7 cellular contexts compared by ENCODE assay signal in the genomic region with DNA sequence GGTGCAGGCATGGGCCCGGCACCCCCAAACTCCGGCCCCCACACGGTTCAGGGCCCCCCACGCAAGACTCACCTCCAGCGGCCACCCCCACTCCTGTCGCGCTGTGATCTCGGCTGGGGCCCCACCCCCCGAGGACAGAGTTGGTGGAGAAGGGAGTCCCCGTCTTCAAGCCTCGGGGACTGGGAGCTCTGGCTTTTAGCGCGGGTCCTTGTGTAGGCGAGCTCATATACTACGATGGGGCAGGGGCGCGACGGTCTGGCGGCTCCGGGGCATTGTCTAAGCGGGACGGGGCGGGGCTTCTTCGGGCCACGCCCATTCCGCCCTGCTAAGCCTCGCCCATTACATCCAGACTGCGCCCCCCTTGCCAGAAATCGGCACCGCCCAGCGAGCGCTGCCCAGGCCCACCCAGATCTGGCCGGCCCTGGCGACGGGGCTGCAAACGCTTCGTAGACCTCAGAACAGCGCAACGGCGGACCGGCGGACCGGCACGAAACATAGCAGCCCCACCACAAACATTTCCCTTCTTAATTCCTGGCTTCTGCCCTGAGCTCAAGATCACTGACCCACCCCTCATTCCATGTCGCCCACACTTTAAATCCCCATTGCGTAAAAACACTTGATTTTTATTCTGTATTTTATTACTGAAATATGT. TPM values are rescaled to one million over a fixed set of nuclear protein-coding genes. Genes with fewer than 3 reads are reported as not detected.
DNase-seq lines count a peak whose midpoint lies in the region; ATAC-seq and FAIRE-seq lines count a peak whose summit lies in the region.

No MANE protein-coding gene starts in this region.

- peaks cover 25 to 47% (median 42%) of the 10 kb centered on the region in 3 donors for H3K4me1 Mint-ChIP-seq in IgD-negative memory B cell
- peaks cover 54 to 70% (median 69%) of the 10 kb centered on the region in 3 donors for H3K4me1 Mint-ChIP-seq in T-cell

- H3K27me3 Mint-ChIP-seq in IgD-negative memory B cell (no peaks in the 10 kb centered on the region), T-cell (no peaks in the 10 kb centered on the region)

- ATAC-seq in GM18909 (IDR thresholded peaks at IDR 0.05; ENCODE audit: poor library complexity, unreplicated experiment) (peak; percentile 32), T-cell (replicated peaks in 1 of 4) (peak; percentile 53 to 73 (median 61)), left cardiac atrium (peak; percentile 80 to 88)

- POLR2A ChIA-PET in T-cell (lab: Charles Lee): interaction anchor here in 1 of 2 donors (0.6 kb wide), 1 partner anchor 12 kb away, joined by 5 read pairs; no protein-coding TSS in a partner anchor

- H3K4me3 Mint-ChIP-seq in IgD-negative memory B cell (peak overlapping the region; percentile 94 to 99 (median 97)), T-cell (peak overlapping the region; percentile 94 to 96 (median 94))

- intact Hi-C loops in left cardiac atrium (cut with DNase I): loop anchor here in 1 of 2 donors (10.0 kb wide), 2 partner anchors 65 to 105 kb away; a partner anchor contains a TSS

- H3K36me3 Mint-ChIP-seq in IgD-negative memory B cell (peaks cover 20% of the 10 kb centered on the region), T-cell (peaks cover 19% of the 10 kb centered on the region)

- peak overlapping the region; percentile 94 to 97 (median 96) for H3K27ac Mint-ChIP-seq in IgD-negative memory B cell
- peak overlapping the region; percentile 74 to 90 for H3K27ac Mint-ChIP-seq in T-cell

- CTCF ChIA-PET in T-cell (lab: Charles Lee): interaction anchor here (0.5 to 2.3 kb wide), 16 partner anchors 8 to 133 kb away, joined by 3 to 29 read pairs (median 4); a partner anchor contains a TSS

- FAIRE-seq in urothelium cell line (lab: Jason Lieb, UNC): no peak

- H3K9me3 Mint-ChIP-seq in IgD-negative memory B cell: no peaks in the 10 kb centered on the region
- no peaks in the 10 kb centered on the region for H3K9me3 Mint-ChIP-seq in T-cell

- DNase-seq in T-cell (peak in 32 of 34 experiments; percentile 13 to 68 (median 49)), anterior cingulate cortex (lab: John Stamatoyannopoulos, UW) (peak in 50 of 58 donors; percentile 27 to 79 (median 57)), left cardiac atrium (peak; percentile 93), pons (ENCODE audit: low spot score) (peak; percentile 69), urothelium cell line (ENCODE audit: low spot score) (peak; percentile 91)

RNA-seq across cellular contexts. Expression of a gene that starts 1.0 kb away (rescaled TPM):
- 119 TPM for polyA plus RNA-seq in IgD-negative memory B cell
- 10 to 100 TPM in 4 of 5 donors, 1 to 10 TPM in 1; 9.0 to 13.2 (median 11.5) TPM for total RNA-seq in T-cell
- 10 to 100 TPM; 55.6 to 56.2 TPM for total RNA-seq in left cardiac atrium

RNA-seq across cellular contexts. Expression of a gene that starts 6.2 kb away (rescaled TPM):
- polyA plus RNA-seq in IgD-negative memory B cell: 861 TPM
- total RNA-seq in T-cell: 100 to 1,000 TPM in 4 of 5 donors, 10 to 100 TPM in 1; 89.5 to 146 (median 112) TPM
- total RNA-seq in left cardiac atrium: 100 to 1,000 TPM; 151 to 196 TPM

RNA-seq across cellular contexts. Expression of a gene that starts 6.9 kb away (rescaled TPM):
- 1.8 TPM for polyA plus RNA-seq in IgD-negative memory B cell
- 1 to 10 TPM in 1 of 5 donors, under 1 TPM in 4; 0.26 to 2.6 (median 0.30) TPM for total RNA-seq in T-cell
- total RNA-seq in left cardiac atrium: under 1 TPM; 0.39 to 0.41 TPM

RNA-seq across cellular contexts. Expression of a gene that starts 8.6 kb away (rescaled TPM):
- not detected for polyA plus RNA-seq in IgD-negative memory B cell
- total RNA-seq in T-cell (not detected), left cardiac atrium (not detected)

RNA-seq across cellular contexts. Expression of a gene that starts 9.7 kb away (rescaled TPM):
- polyA plus RNA-seq in IgD-negative memory B cell: 4.2 TPM
- total RNA-seq in T-cell: 10 to 100 TPM; 13.7 to 22.4 (median 14.4) TPM
- 1 to 10 TPM; 2.6 to 3.0 TPM for total RNA-seq in left cardiac atrium

Comparison
In these comparisons a context has a peak if more than half of its experiments do, and no peak if none do; other contexts are left out.
1. Peak in every context shown above with its lines: DNase-seq and ATAC-seq.
2. ATAC-seq: peak in every context shown above with its lines; median percentile 84 in left cardiac atrium; 61 in T-cell; 32 in GM18909.